ENCODE assay signal across 1 cellular context in the genomic region with DNA sequence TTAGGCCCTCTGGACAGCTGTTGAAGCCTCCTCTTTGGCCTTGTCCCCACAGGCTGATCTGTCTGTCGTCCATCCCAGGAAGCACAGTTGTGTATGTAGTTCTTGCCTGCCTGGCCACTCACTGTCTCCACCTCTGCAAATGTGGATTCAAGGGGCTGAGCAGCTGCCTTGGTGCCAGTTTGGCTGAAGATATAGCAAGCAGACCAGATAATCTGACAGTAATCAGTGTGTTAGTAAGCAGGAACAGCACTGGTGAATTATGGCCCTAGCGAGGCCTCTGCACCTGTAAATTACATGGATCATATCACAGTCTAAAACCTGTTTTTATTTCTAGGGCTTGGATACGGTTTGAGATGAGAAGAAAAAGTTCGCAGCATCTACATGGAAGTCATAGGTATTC.
TF ChIP-seq lines count a peak whose summit lies in the region.

No MANE protein-coding gene starts in this region.

TF ChIP-seq in SK-N-SH, 30 proteins besides CTCF, POLR2A, EP300 and RAD21 (continued from another document):
- no peak for TF ChIP-seq SMC3 (IDR thresholded peaks at IDR 0.05; ENCODE audit: low read depth, low read length)
